In the genomic region with DNA sequence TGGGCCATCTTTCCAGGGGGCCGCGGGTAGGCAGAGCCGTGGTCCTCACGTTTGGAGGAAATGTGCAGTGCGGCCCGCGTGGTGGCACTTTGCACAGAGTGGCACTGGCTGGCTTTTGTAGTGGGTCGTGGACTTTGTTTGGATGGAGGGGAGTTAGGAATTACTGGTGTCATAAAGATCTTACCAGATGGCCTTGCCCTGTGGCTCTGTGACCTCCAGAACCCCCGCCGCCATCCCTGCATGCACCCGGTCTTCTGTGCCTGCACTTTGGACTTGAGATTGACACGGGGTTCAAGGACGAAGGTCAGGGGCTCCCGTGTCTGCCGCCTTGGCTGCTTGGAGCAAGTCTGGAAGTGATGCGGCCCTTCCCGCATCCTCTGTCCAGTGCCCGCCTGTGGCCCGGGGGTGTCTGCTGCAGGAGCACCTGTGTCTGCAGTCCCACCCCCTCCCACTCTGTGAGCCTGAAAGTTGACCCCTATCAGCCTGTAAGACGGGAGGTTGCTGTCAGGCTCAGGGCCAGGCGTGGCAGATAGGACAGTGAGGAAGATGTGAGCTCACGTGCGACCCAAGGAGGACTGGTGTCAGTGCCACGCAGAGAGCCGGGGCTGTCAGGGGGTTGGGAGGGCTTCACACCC, we compare ENCODE assay signal across 9 cellular contexts. TPM values are rescaled to one million over a fixed set of nuclear protein-coding genes. Genes with fewer than 3 reads are reported as not detected.
DNase-seq lines count a peak whose midpoint lies in the region; TF ChIP-seq lines count a peak whose summit lies in the region.
"Had no signal": no experiment of that assay in that cellular context is flagged by ENCODE, and none has a peak within 500 bp of the region (broad histone marks: within the 10 kb centered on the region; RNA-seq: fewer than 3 reads in every experiment).

No MANE protein-coding gene starts in this region.

- H3K27ac ChIP-seq in breast epithelium, result peak overlapping the region; percentile 89 to 96
- H3K27ac ChIP-seq in mesenchymal stem cell (ENCODE audit: low read length, poor library complexity, severe bottlenecking), result no peak overlapping the region
- peak overlapping the region in 2 of 3 donors; percentile 73 to 85 for H3K27ac ChIP-seq in thyroid gland

- no peaks in the 10 kb centered on the region for H3K9me3 Mint-ChIP-seq in activated T-cell treated with anti-CD3 and anti-CD28 coated beads, Interleukin-2, amount 50 U/mL, for 24 hours

- H2AFZ ChIP-seq in mesenchymal stem cell (ENCODE audit: low read depth, low read length), result no peak overlapping the region

- peaks cover 28% of the 10 kb centered on the region for H3K4me1 Mint-ChIP-seq in activated T-cell treated with anti-CD3 and anti-CD28 coated beads, Interleukin-2, amount 50 U/mL, for 24 hours (ENCODE audit: low read depth)

- H3K4me2 ChIP-seq in mesenchymal stem cell (ENCODE audit: low read length, poor library complexity, severe bottlenecking), result peak overlapping the region; percentile 74

- no peak overlapping the region for H3K27ac Mint-ChIP-seq in activated T-cell treated with anti-CD3 and anti-CD28 coated beads, Interleukin-2, amount 50 U/mL, for 24 hours

- no peak for TF ChIP-seq POLR2A in breast epithelium (IDR thresholded peaks at IDR 0.05)
- TF ChIP-seq POLR2A in thyroid gland (IDR thresholded peaks at IDR 0.05), result no peak

- no peak overlapping the region for H2BK120ac ChIP-seq in mesenchymal stem cell (ENCODE audit: low read depth, low read length)

- no peak overlapping the region for H4K91ac ChIP-seq in mesenchymal stem cell (ENCODE audit: low read length)

- no peak overlapping the region for H2BK15ac ChIP-seq in mesenchymal stem cell (ENCODE audit: low read depth, poor library complexity, severe bottlenecking)

- no peak overlapping the region for H2AK5ac ChIP-seq in mesenchymal stem cell (ENCODE audit: low read length, severe bottlenecking)

- H3K4me3 ChIP-seq in breast epithelium (peak overlapping the region; percentile 65 to 98 (median 96)), mesenchymal stem cell (ENCODE audit: insufficient read depth in 1 of 2, low read depth in 1 of 2, low read length in 2 of 2) (peak overlapping the region in 1 of 2 experiments; percentile 95), thyroid gland (replicated peaks in 1 of 3) (peak overlapping the region in 1 of 3 donors; percentile 58)

- H2BK12ac ChIP-seq in mesenchymal stem cell (ENCODE audit: low read length in 2 of 2), result no peak overlapping the region

- no peak for TF ChIP-seq CTCF in breast epithelium (IDR thresholded peaks at IDR 0.05)
- TF ChIP-seq CTCF in thyroid gland (IDR thresholded peaks at IDR 0.05), result no peak

- H3K9ac ChIP-seq in mesenchymal stem cell (ENCODE audit: low read length), result peak overlapping the region; percentile 95

- no peak overlapping the region for H3K18ac ChIP-seq in mesenchymal stem cell (ENCODE audit: low read depth in 1 of 2, low read length in 2 of 2)

- H3K36me3 ChIP-seq in breast epithelium, result no peaks in the 10 kb centered on the region
- H3K36me3 ChIP-seq in mesenchymal stem cell (ENCODE audit: control insufficient read depth in 1 of 2, insufficient read depth in 2 of 2, low read depth in 1 of 2, low read length in 2 of 2), result peaks cover 0 to 17% of the 10 kb centered on the region in 2 experiments
- no peaks in the 10 kb centered on the region for H3K36me3 ChIP-seq in thyroid gland

- H3K4ac ChIP-seq in mesenchymal stem cell (ENCODE audit: low read depth in 1 of 2, low read length in 2 of 2), result no peak overlapping the region

- no peak overlapping the region for H3K23ac ChIP-seq in mesenchymal stem cell (ENCODE audit: low read length in 2 of 2)

- no peak overlapping the region for H2BK5ac ChIP-seq in mesenchymal stem cell (ENCODE audit: low read depth, low read length, poor library complexity, severe bottlenecking)

- no peak for DNase-seq in activated T-cell treated with anti-CD3 and anti-CD28 coated beads, Interleukin-2, amount 50 U/mL, for 24 hours
- DNase-seq in activated T-cell treated with anti-CD3 and anti-CD28 coated beads for 4 hours (no peak), breast epithelium (ENCODE audit: low spot score in 2 of 2) (no peak), mesenchymal stem cell (no peak), thyroid gland (no peak), SW480 (ENCODE audit: low spot score) (no peak), kidney glomerular epithelial cell (lab: John Stamatoyannopoulos, UW) (no peak), NCI-H146 (lab: John Stamatoyannopoulos, UW) (no peak)
- DNase-seq: NCI-H1417 treated with DMSO at 0.1 percent for 48 hours had no signal

- intact Hi-C loops in breast epithelium (cut with DNase I; ENCODE audit: low total_unique reads) (no loop called here), thyroid gland (cut with DNase I) (no loop called here)

- H3K9me3 ChIP-seq in breast epithelium (no peaks in the 10 kb centered on the region), mesenchymal stem cell (ENCODE audit: control insufficient read depth, low read length) (no peaks in the 10 kb centered on the region), thyroid gland (no peaks in the 10 kb centered on the region)

- H3K4me3 Mint-ChIP-seq in activated T-cell treated with anti-CD3 and anti-CD28 coated beads, Interleukin-2, amount 50 U/mL, for 24 hours, result peak overlapping the region; percentile 78

- no peak overlapping the region for H3K14ac ChIP-seq in mesenchymal stem cell (ENCODE audit: low read length in 2 of 2)

- H4K8ac ChIP-seq in mesenchymal stem cell (ENCODE audit: low read length), result no peak overlapping the region

- H3K27me3 ChIP-seq in breast epithelium (no peaks in the 10 kb centered on the region), mesenchymal stem cell (ENCODE audit: control insufficient read depth in 1 of 2, insufficient read depth in 1 of 2, low read length in 2 of 2) (no peaks in the 10 kb centered on the region), thyroid gland (no peaks in the 10 kb centered on the region)

- WGBS in mesenchymal stem cell, result 72% methylated on average over 25 of the region's 25 CpGs
- WGBS in thyroid gland, 2 donors, result 45 to 47% methylated on average over 17 to 23 of the region's 25 CpGs

- H3K36me3 Mint-ChIP-seq in activated T-cell treated with anti-CD3 and anti-CD28 coated beads, Interleukin-2, amount 50 U/mL, for 24 hours (ENCODE audit: low read depth), result no peaks in the 10 kb centered on the region

- H3K27me3 Mint-ChIP-seq in activated T-cell treated with anti-CD3 and anti-CD28 coated beads, Interleukin-2, amount 50 U/mL, for 24 hours, result peaks cover 14% of the 10 kb centered on the region

- H3K79me1 ChIP-seq in mesenchymal stem cell (replicated peaks; ENCODE audit: low read length, poor library complexity, severe bottlenecking), result peaks cover 2% of the 10 kb centered on the region

- H3K4me1 ChIP-seq in breast epithelium, result peaks cover 24 to 37% of the 10 kb centered on the region in 2 donors
- peaks cover 53% of the 10 kb centered on the region for H3K4me1 ChIP-seq in mesenchymal stem cell (ENCODE audit: control insufficient read depth, insufficient read depth, low read depth, low read length)
- peaks cover 40 to 45% of the 10 kb centered on the region in 2 donors for H3K4me1 ChIP-seq in thyroid gland

RNA-seq across cellular contexts. Expression of gene GNA11, which starts 2.2 kb away (rescaled TPM):
- total RNA-seq in breast epithelium (10 to 100 TPM; 40.5 to 52.0 (median 42.3) TPM), thyroid gland (10 to 100 TPM; 49.9 to 69.6 (median 63.8) TPM)
- 49.8 TPM for polyA plus RNA-seq in mesenchymal stem cell (2013, experiment 1 of 2)
- polyA plus RNA-seq in mesenchymal stem cell (2013, experiment 2 of 2), result 49.0 TPM

RNA-seq across cellular contexts. Expression of gene TLE5, which starts 34.1 kb away (rescaled TPM):
- total RNA-seq in breast epithelium (100 to 1,000 TPM; 329 to 407 (median 397) TPM), thyroid gland (100 to 1,000 TPM; 398 to 892 (median 498) TPM)
- polyA plus RNA-seq in mesenchymal stem cell (2013, experiment 1 of 2), result 329 TPM
- polyA plus RNA-seq in mesenchymal stem cell (2013, experiment 2 of 2), result 321 TPM

RNA-seq across cellular contexts. Expression of gene GNA15, which starts 39.4 kb away (rescaled TPM):
- total RNA-seq in breast epithelium (10 to 100 TPM in 1 of 3 donors, 1 to 10 TPM in 2; 7.8 to 16.2 (median 8.5) TPM), thyroid gland (1 to 10 TPM in 3 of 4 donors, under 1 TPM in 1; 0.88 to 4.6 (median 2.1) TPM)
- 0.03 TPM for polyA plus RNA-seq in mesenchymal stem cell (2013, experiment 1 of 2)
- polyA plus RNA-seq in mesenchymal stem cell (2013, experiment 2 of 2), result 0.03 TPM
